In the genomic region with DNA sequence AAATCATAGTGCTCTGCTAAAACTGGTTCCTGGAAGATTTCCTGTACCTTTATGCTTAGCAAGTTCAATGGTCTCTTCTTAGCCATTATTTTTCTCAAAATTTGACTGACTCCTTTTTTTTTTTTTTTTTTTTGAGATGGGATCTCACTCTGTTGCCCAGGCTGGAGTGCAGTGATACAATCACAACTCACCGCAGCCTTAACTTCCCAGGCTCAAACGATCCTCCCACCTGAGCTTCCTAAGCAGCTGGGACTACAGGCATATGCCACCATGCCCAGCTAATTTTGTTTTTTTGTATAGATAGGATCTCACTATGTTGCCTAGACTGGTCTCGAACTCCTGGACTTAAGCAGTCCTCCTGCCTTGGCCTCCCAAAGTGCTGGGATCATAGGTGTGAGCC, we compare ENCODE assay signal across 11 cellular contexts. TPM values are rescaled to one million over a fixed set of nuclear protein-coding genes. Genes with fewer than 3 reads are reported as not detected.
DNase-seq lines count a peak whose midpoint lies in the region; ATAC-seq and TF ChIP-seq lines count a peak whose summit lies in the region.
"Not testable (repeated sequence)": the region's sequence is repeated elsewhere in the genome, so short reads cannot be mapped to it uniquely, and the experiment has no call there.
"Had no signal": no experiment of that assay in that cellular context is flagged by ENCODE, and none has a peak within 500 bp of the region (broad histone marks: within the 10 kb centered on the region; RNA-seq: fewer than 3 reads in every experiment).

No MANE protein-coding gene starts in this region.

- H3K9me3 Mint-ChIP-seq in activated CD4-positive, alpha-beta T cell treated with anti-CD3 and anti-CD28 coated beads for 36 hours (ENCODE audit: low read depth); activated T-helper 17 cell treated with anti-CD3 and anti-CD28 coated beads, Interleukin-2, amount 50 U/mL, for 72 hours; activated naive CD8-positive, alpha-beta T cell treated with anti-CD3 and anti-CD28 coated beads, Interleukin-2, amount 50 U/mL, for 24 hours; stimulated activated memory B cell treated with anti-CD40 and anti-IgM and Interleukin-4, amounts not matched to agents 10 μg/mL and 1 μg/mL and 100 μg/mL, for 72 hours: not testable (repeated sequence)

- not testable (repeated sequence) for H3K4me2 ChIP-seq in OCI-LY1 (ENCODE audit: low read length)

- H3K27ac ChIP-seq in OCI-LY1 (ENCODE audit: low read depth, low read length, poor library complexity, severe bottlenecking), result peak overlapping the region; percentile 41
- peak overlapping the region; percentile 17 to 28 for H3K27ac ChIP-seq in mucosa of rectum (ENCODE audit: low read depth in 2 of 2, low read length in 2 of 2)

- H2AFZ ChIP-seq in OCI-LY1 (ENCODE audit: low read length), result not testable (repeated sequence)

- H3K36me3 Mint-ChIP-seq in activated CD4-positive, alpha-beta T cell treated with anti-CD3 and anti-CD28 coated beads for 36 hours (ENCODE audit: low read depth), result peaks cover 25% of the 10 kb centered on the region
- H3K36me3 Mint-ChIP-seq in activated T-helper 17 cell treated with anti-CD3 and anti-CD28 coated beads, Interleukin-2, amount 50 U/mL, for 72 hours (ENCODE audit: low read depth), result peaks cover 78% of the 10 kb centered on the region
- peaks cover 25% of the 10 kb centered on the region for H3K36me3 Mint-ChIP-seq in activated naive CD8-positive, alpha-beta T cell treated with anti-CD3 and anti-CD28 coated beads, Interleukin-2, amount 50 U/mL, for 24 hours (ENCODE audit: low read depth)
- peaks cover 45% of the 10 kb centered on the region for H3K36me3 Mint-ChIP-seq in stimulated activated memory B cell treated with anti-CD40 and anti-IgM and Interleukin-4, amounts not matched to agents 10 μg/mL and 1 μg/mL and 100 μg/mL, for 72 hours

- not testable (repeated sequence) for ATAC-seq in activated CD4-positive, alpha-beta T cell treated with anti-CD3 and anti-CD28 coated beads for 36 hours; activated T-helper 17 cell treated with anti-CD3 and anti-CD28 coated beads, Interleukin-2, amount 50 U/mL, for 72 hours (replicated peaks); activated naive CD8-positive, alpha-beta T cell treated with anti-CD3 and anti-CD28 coated beads, Interleukin-2, amount 50 U/mL, for 24 hours; stimulated activated memory B cell treated with anti-CD40 and anti-IgM and Interleukin-4, amounts not matched to agents 10 μg/mL and 1 μg/mL and 100 μg/mL, for 72 hours

- peaks cover 10% of the 10 kb centered on the region for H3K4me1 ChIP-seq in OCI-LY1 (ENCODE audit: insufficient read depth, low read length, severe bottlenecking)
- H3K4me1 ChIP-seq in mucosa of rectum (ENCODE audit: control insufficient read depth in 2 of 2, insufficient read depth in 2 of 2, low read length in 2 of 2), result not testable (repeated sequence)

- not testable (repeated sequence) for H3K27me3 Mint-ChIP-seq in activated CD4-positive, alpha-beta T cell treated with anti-CD3 and anti-CD28 coated beads for 36 hours; activated T-helper 17 cell treated with anti-CD3 and anti-CD28 coated beads, Interleukin-2, amount 50 U/mL, for 72 hours; activated naive CD8-positive, alpha-beta T cell treated with anti-CD3 and anti-CD28 coated beads, Interleukin-2, amount 50 U/mL, for 24 hours; stimulated activated memory B cell treated with anti-CD40 and anti-IgM and Interleukin-4, amounts not matched to agents 10 μg/mL and 1 μg/mL and 100 μg/mL, for 72 hours

- CTCF ChIA-PET in activated CD4-positive, alpha-beta T cell treated with anti-CD3 and anti-CD28 coated beads for 36 hours (lab: Charles Lee), result interaction anchor here (1.2 kb wide), 1 partner anchor 12 kb away, joined by 3 read pairs; no protein-coding TSS in a partner anchor

- peak overlapping the region; percentile 92 for H3K27ac Mint-ChIP-seq in activated CD4-positive, alpha-beta T cell treated with anti-CD3 and anti-CD28 coated beads for 36 hours
- H3K27ac Mint-ChIP-seq in activated T-helper 17 cell treated with anti-CD3 and anti-CD28 coated beads, Interleukin-2, amount 50 U/mL, for 72 hours, result peak overlapping the region; percentile 58
- peak overlapping the region; percentile 44 for H3K27ac Mint-ChIP-seq in activated naive CD8-positive, alpha-beta T cell treated with anti-CD3 and anti-CD28 coated beads, Interleukin-2, amount 50 U/mL, for 24 hours
- peak overlapping the region; percentile 17 for H3K27ac Mint-ChIP-seq in stimulated activated memory B cell treated with anti-CD40 and anti-IgM and Interleukin-4, amounts not matched to agents 10 μg/mL and 1 μg/mL and 100 μg/mL, for 72 hours

- H3K9ac ChIP-seq in OCI-LY1 (ENCODE audit: low read length); mucosa of rectum (ENCODE audit: low read depth in 1 of 2, low read length in 2 of 2): not testable (repeated sequence)

- H3K36me3 ChIP-seq in OCI-LY1 (ENCODE audit: insufficient read depth, low read length), result peaks cover 52% of the 10 kb centered on the region
- not testable (repeated sequence) for H3K36me3 ChIP-seq in mucosa of rectum (ENCODE audit: control insufficient read depth in 2 of 2, insufficient read depth in 2 of 2, low read length in 2 of 2)

- TF ChIP-seq CTCF in OCI-LY1 (IDR thresholded peaks at IDR 0.05; ENCODE audit: low read length), result not testable (repeated sequence)

- not testable (repeated sequence) for H3K9me2 ChIP-seq in OCI-LY1 (ENCODE audit: low read depth, low read length)

- DNase-seq in activated CD4-positive, alpha-beta T cell treated with anti-CD3 and anti-CD28 coated beads for 36 hours; activated naive CD8-positive, alpha-beta T cell treated with anti-CD3 and anti-CD28 coated beads, Interleukin-2, amount 50 U/mL, for 24 hours: not testable (repeated sequence)

- not testable (repeated sequence) for H3K79me2 ChIP-seq in OCI-LY1 (ENCODE audit: insufficient read depth, low read length)

- H3F3A ChIP-seq in OCI-LY1 (ENCODE audit: insufficient read depth, low read length), result not testable (repeated sequence)

- not testable (repeated sequence) for H3K9me3 ChIP-seq in OCI-LY1 (ENCODE audit: low read length); mucosa of rectum (ENCODE audit: control insufficient read depth in 2 of 2, low read length in 2 of 2)

- peaks cover 16% of the 10 kb centered on the region for H3K4me1 Mint-ChIP-seq in activated CD4-positive, alpha-beta T cell treated with anti-CD3 and anti-CD28 coated beads for 36 hours
- peaks cover 13% of the 10 kb centered on the region for H3K4me1 Mint-ChIP-seq in activated T-helper 17 cell treated with anti-CD3 and anti-CD28 coated beads, Interleukin-2, amount 50 U/mL, for 72 hours
- not testable (repeated sequence) for H3K4me1 Mint-ChIP-seq in activated naive CD8-positive, alpha-beta T cell treated with anti-CD3 and anti-CD28 coated beads, Interleukin-2, amount 50 U/mL, for 24 hours; stimulated activated memory B cell treated with anti-CD40 and anti-IgM and Interleukin-4, amounts not matched to agents 10 μg/mL and 1 μg/mL and 100 μg/mL, for 72 hours

- intact Hi-C loops in activated CD4-positive, alpha-beta T cell treated with anti-CD3 and anti-CD28 coated beads for 36 hours (cut with DNase I, micrococcal nuclease), result not testable (repeated sequence)

- POLR2A ChIA-PET in activated CD4-positive, alpha-beta T cell treated with anti-CD3 and anti-CD28 coated beads for 36 hours (lab: Charles Lee), result interaction anchor here (0.6 kb wide), 1 partner anchor 124 kb away, joined by 5 read pairs; no protein-coding TSS in a partner anchor

- not testable (repeated sequence) for H4K20me1 ChIP-seq in OCI-LY1 (ENCODE audit: insufficient read depth, low read length)

- H3K4me3 ChIP-seq in GM08714 (ENCODE audit: low read length), result peak overlapping the region; percentile 34; the same call in 1 of the 2 replicates
- not testable (repeated sequence) for H3K4me3 ChIP-seq in OCI-LY1 (ENCODE audit: low read depth, low read length, poor library complexity, severe bottlenecking); mucosa of rectum (ENCODE audit: low read length in 2 of 2)

- H3K27me3 ChIP-seq in OCI-LY1 (ENCODE audit: insufficient read depth, low read length); mucosa of rectum (ENCODE audit: control insufficient read depth in 2 of 2, insufficient read depth in 2 of 2, low read length in 2 of 2): not testable (repeated sequence)

- not testable (repeated sequence) for H3K4me3 Mint-ChIP-seq in activated CD4-positive, alpha-beta T cell treated with anti-CD3 and anti-CD28 coated beads for 36 hours; activated T-helper 17 cell treated with anti-CD3 and anti-CD28 coated beads, Interleukin-2, amount 50 U/mL, for 72 hours; activated naive CD8-positive, alpha-beta T cell treated with anti-CD3 and anti-CD28 coated beads, Interleukin-2, amount 50 U/mL, for 24 hours; stimulated activated memory B cell treated with anti-CD40 and anti-IgM and Interleukin-4, amounts not matched to agents 10 μg/mL and 1 μg/mL and 100 μg/mL, for 72 hours

RNA-seq across cellular contexts. Expression of a gene that starts 59.9 kb away (rescaled TPM):
- total RNA-seq in activated CD4-positive, alpha-beta T cell treated with anti-CD3 and anti-CD28 coated beads for 36 hours, result under 1 TPM in 1 of 2 experiments, not detected in 1; 0.16 TPM
- under 1 TPM; 0.26 to 0.64 TPM for total RNA-seq in activated T-helper 17 cell treated with anti-CD3 and anti-CD28 coated beads, Interleukin-2, amount 50 U/mL, for 72 hours
- total RNA-seq: Daoy, H4, OCI-LY7, SJCRH30 had no signal

Comparison
In these comparisons a context has a peak if more than half of its experiments do, and no peak if none do; other contexts are left out.
1. H3K27ac Mint-ChIP-seq: peak in every context shown above with its lines; median percentile 92 in activated CD4-positive, alpha-beta T cell treated with anti-CD3 and anti-CD28 coated beads for 36 hours; 58 in activated T-helper 17 cell treated with anti-CD3 and anti-CD28 coated beads, Interleukin-2, amount 50 U/mL, for 72 hours; 44 in activated naive CD8-positive, alpha-beta T cell treated with anti-CD3 and anti-CD28 coated beads, Interleukin-2, amount 50 U/mL, for 24 hours; 17 in stimulated activated memory B cell treated with anti-CD40 and anti-IgM and Interleukin-4, amounts not matched to agents 10 μg/mL and 1 μg/mL and 100 μg/mL, for 72 hours.